20 cellular contexts compared by ENCODE assay signal in the genomic region with DNA sequence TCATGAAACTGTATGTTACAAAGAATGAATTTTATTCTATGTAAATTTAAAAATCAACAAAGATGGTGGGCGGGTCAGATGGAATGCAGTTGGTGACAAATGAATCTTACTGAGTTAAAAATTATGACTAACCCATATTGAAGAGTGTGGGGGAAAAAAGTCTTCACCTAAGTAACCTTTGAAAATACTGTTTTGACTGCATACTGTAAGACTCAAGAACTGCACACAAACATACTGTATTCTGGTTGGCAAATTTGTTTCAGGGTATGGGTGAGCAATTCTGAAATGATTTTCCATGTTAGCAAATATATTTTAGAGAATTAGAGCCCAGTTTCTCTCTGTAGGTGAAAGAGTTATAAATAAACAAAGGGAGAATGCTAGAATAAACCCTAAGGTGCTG.
DNase-seq lines count a peak whose midpoint lies in the region; ATAC-seq lines count a peak whose summit lies in the region.
"Had no signal": no experiment of that assay in that cellular context is flagged by ENCODE, and none has a peak within 500 bp of the region (broad histone marks: within the 10 kb centered on the region; RNA-seq: fewer than 3 reads in every experiment).

No MANE protein-coding gene starts in this region.

- POLR2A ChIA-PET in activated CD4-positive, alpha-beta memory T cell treated with anti-CD3 and anti-CD28 coated beads for 36 hours (lab: Charles Lee), result no interaction called here
- POLR2A ChIA-PET in activated CD4-positive, alpha-beta memory T cell treated with anti-CD3 and anti-CD28 coated beads, Interleukin-2, amount 10 ng/mL, durations not matched to agents 7 days and 5 days (lab: Charles Lee), result no interaction called here

- H3K9me3 Mint-ChIP-seq in activated CD4-positive, alpha-beta memory T cell treated with anti-CD3 and anti-CD28 coated beads for 36 hours, result peaks cover 19% of the 10 kb centered on the region
- peaks cover 13% of the 10 kb centered on the region for H3K9me3 Mint-ChIP-seq in activated CD4-positive, alpha-beta memory T cell treated with anti-CD3 and anti-CD28 coated beads, Interleukin-2, amount 10 ng/mL, durations not matched to agents 7 days and 5 days
- H3K9me3 Mint-ChIP-seq in activated naive CD4-positive, alpha-beta T cell treated with anti-CD3 and anti-CD28 coated beads, Interleukin-2, amount 50 U/mL, for 72 hours, result peaks cover 4 to 10% of the 10 kb centered on the region in 2 donors
- peaks cover 13% of the 10 kb centered on the region for H3K9me3 Mint-ChIP-seq in activated T-helper 1 cell treated with anti-CD3 and anti-CD28 coated beads, Interleukin-12 subunit alpha, Interleukin-12 subunit beta, Interleukin-2, Interleukin-4 antibody, amounts not matched to agents 30 ng/mL and 10 ng/mL and 1 ng/mL, durations not matched to agents 14 hours and 24 hours and 36 hours
- H3K9me3 Mint-ChIP-seq in stimulated activated effector memory CD8-positive, alpha-beta T cell treated with anti-CD3 and anti-CD28 coated beads, Interleukin-12 subunit alpha, Interleukin-12 subunit beta, amount 100 ng/mL, for 72 hours, result peaks cover 10% of the 10 kb centered on the region

- intact Hi-C loops in activated CD4-positive, alpha-beta memory T cell treated with anti-CD3 and anti-CD28 coated beads for 36 hours (cut with micrococcal nuclease), result loop anchor here (1.0 kb wide), 1 partner anchor 11 kb away; no protein-coding TSS in a partner anchor
- intact Hi-C loops in activated T-helper 1 cell treated with anti-CD3 and anti-CD28 coated beads, Interleukin-12 subunit alpha, Interleukin-12 subunit beta, Interleukin-2, Interleukin-4 antibody, amounts not matched to agents 30 ng/mL and 10 ng/mL and 1 ng/mL, durations not matched to agents 14 hours and 24 hours and 36 hours (cut with micrococcal nuclease), result loop anchor here (1.0 kb wide), 1 partner anchor 13 kb away; no protein-coding TSS in a partner anchor

- H3K36me3 Mint-ChIP-seq in activated CD4-positive, alpha-beta memory T cell treated with anti-CD3 and anti-CD28 coated beads for 36 hours, result peaks cover 50% of the 10 kb centered on the region
- H3K36me3 Mint-ChIP-seq in activated CD4-positive, alpha-beta memory T cell treated with anti-CD3 and anti-CD28 coated beads, Interleukin-2, amount 10 ng/mL, durations not matched to agents 7 days and 5 days (ENCODE audit: low read depth), result peaks cover 38% of the 10 kb centered on the region
- H3K36me3 Mint-ChIP-seq in activated naive CD4-positive, alpha-beta T cell treated with anti-CD3 and anti-CD28 coated beads, Interleukin-2, amount 50 U/mL, for 72 hours, result peaks cover 30 to 49% of the 10 kb centered on the region in 2 donors
- H3K36me3 Mint-ChIP-seq in activated T-helper 1 cell treated with anti-CD3 and anti-CD28 coated beads, Interleukin-12 subunit alpha, Interleukin-12 subunit beta, Interleukin-2, Interleukin-4 antibody, amounts not matched to agents 30 ng/mL and 10 ng/mL and 1 ng/mL, durations not matched to agents 14 hours and 24 hours and 36 hours (ENCODE audit: low read depth), result peaks cover 22% of the 10 kb centered on the region
- H3K36me3 Mint-ChIP-seq in stimulated activated effector memory CD8-positive, alpha-beta T cell treated with anti-CD3 and anti-CD28 coated beads, Interleukin-12 subunit alpha, Interleukin-12 subunit beta, amount 100 ng/mL, for 72 hours, result peaks cover 14% of the 10 kb centered on the region

- CTCF ChIA-PET in activated CD4-positive, alpha-beta memory T cell treated with anti-CD3 and anti-CD28 coated beads for 36 hours (lab: Charles Lee), result no interaction called here
- CTCF ChIA-PET in activated CD4-positive, alpha-beta memory T cell treated with anti-CD3 and anti-CD28 coated beads, Interleukin-2, amount 10 ng/mL, durations not matched to agents 7 days and 5 days (lab: Charles Lee), result interaction anchor here (1.3 kb wide), 1 partner anchor 27 kb away, joined by 3 read pairs; no protein-coding TSS in a partner anchor

- no peaks in the 10 kb centered on the region for H3K27me3 Mint-ChIP-seq in activated CD4-positive, alpha-beta memory T cell treated with anti-CD3 and anti-CD28 coated beads for 36 hours
- no peaks in the 10 kb centered on the region for H3K27me3 Mint-ChIP-seq in activated CD4-positive, alpha-beta memory T cell treated with anti-CD3 and anti-CD28 coated beads, Interleukin-2, amount 10 ng/mL, durations not matched to agents 7 days and 5 days
- H3K27me3 Mint-ChIP-seq in activated T-helper 1 cell treated with anti-CD3 and anti-CD28 coated beads, Interleukin-12 subunit alpha, Interleukin-12 subunit beta, Interleukin-2, Interleukin-4 antibody, amounts not matched to agents 30 ng/mL and 10 ng/mL and 1 ng/mL, durations not matched to agents 14 hours and 24 hours and 36 hours (ENCODE audit: insufficient read depth), result no peaks in the 10 kb centered on the region
- H3K27me3 Mint-ChIP-seq: CD4-positive, alpha-beta T cell; IgD-negative memory B cell had no signal

- no peak overlapping the region for H3K4me3 Mint-ChIP-seq in activated CD4-positive, alpha-beta memory T cell treated with anti-CD3 and anti-CD28 coated beads for 36 hours
- H3K4me3 Mint-ChIP-seq in activated CD4-positive, alpha-beta memory T cell treated with anti-CD3 and anti-CD28 coated beads, Interleukin-2, amount 10 ng/mL, durations not matched to agents 7 days and 5 days, result no peak overlapping the region
- H3K4me3 Mint-ChIP-seq in activated T-helper 1 cell treated with anti-CD3 and anti-CD28 coated beads, Interleukin-12 subunit alpha, Interleukin-12 subunit beta, Interleukin-2, Interleukin-4 antibody, amounts not matched to agents 30 ng/mL and 10 ng/mL and 1 ng/mL, durations not matched to agents 14 hours and 24 hours and 36 hours, result no peak overlapping the region
- H3K4me3 Mint-ChIP-seq in stimulated activated effector memory CD8-positive, alpha-beta T cell treated with anti-CD3 and anti-CD28 coated beads, Interleukin-12 subunit alpha, Interleukin-12 subunit beta, amount 100 ng/mL, for 72 hours, result no peak overlapping the region
- H3K4me3 Mint-ChIP-seq: CD4-positive, alpha-beta T cell; IgD-negative memory B cell had no signal

- DNase-seq in activated CD4-positive, alpha-beta memory T cell treated with anti-CD3 and anti-CD28 coated beads for 36 hours, result peak; percentile 17
- no peak for DNase-seq in activated CD4-positive, alpha-beta memory T cell treated with anti-CD3 and anti-CD28 coated beads, Interleukin-2, amount 10 ng/mL, durations not matched to agents 7 days and 5 days
- DNase-seq in activated naive CD4-positive, alpha-beta T cell treated with anti-CD3 and anti-CD28 coated beads, Interleukin-2, amount 50 U/mL, for 72 hours (ENCODE audit: low spot score in 2 of 2), result no peak
- DNase-seq in activated naive CD4-positive, alpha-beta T cell treated with anti-CD3 and anti-CD28 coated beads, Interleukin-2, amount 50 U/mL, for 16 hours, result no peak
- no peak for DNase-seq in activated T-helper 1 cell treated with anti-CD3 and anti-CD28 coated beads, Interleukin-12 subunit alpha, Interleukin-12 subunit beta, Interleukin-2, Interleukin-4 antibody, amounts not matched to agents 30 ng/mL and 10 ng/mL and 1 ng/mL, durations not matched to agents 14 hours and 24 hours and 36 hours (ENCODE audit: low spot score)
- no peak for DNase-seq in stimulated activated effector memory CD8-positive, alpha-beta T cell treated with anti-CD3 and anti-CD28 coated beads, Interleukin-12 subunit alpha, Interleukin-12 subunit beta, amount 100 ng/mL, for 72 hours (ENCODE audit: low spot score in 2 of 2)
- no peak for DNase-seq in activated CD4-positive, alpha-beta T cell treated with anti-CD3 and anti-CD28 coated beads, Interleukin-2, amount 50 U/mL, for 4 hours
- DNase-seq in HuH-7 (ENCODE audit: low spot score), result no peak
- DNase-seq: CD4-positive, alpha-beta T cell; COR-L47; NCI-H1092; NCI-H1417 treated with DMSO at 0.1 percent for 48 hours; NCI-H187; NCI-H2081 treated with DMSO at 0.1 percent for 48 hours; NCI-H2171; NCI-H510A; NCI-H69; RPMI8226; SHP77 had no signal

- peaks cover 22% of the 10 kb centered on the region for H3K4me1 Mint-ChIP-seq in activated CD4-positive, alpha-beta memory T cell treated with anti-CD3 and anti-CD28 coated beads for 36 hours (ENCODE audit: low read depth)
- peaks cover 5% of the 10 kb centered on the region for H3K4me1 Mint-ChIP-seq in activated CD4-positive, alpha-beta memory T cell treated with anti-CD3 and anti-CD28 coated beads, Interleukin-2, amount 10 ng/mL, durations not matched to agents 7 days and 5 days
- H3K4me1 Mint-ChIP-seq in activated T-helper 1 cell treated with anti-CD3 and anti-CD28 coated beads, Interleukin-12 subunit alpha, Interleukin-12 subunit beta, Interleukin-2, Interleukin-4 antibody, amounts not matched to agents 30 ng/mL and 10 ng/mL and 1 ng/mL, durations not matched to agents 14 hours and 24 hours and 36 hours (ENCODE audit: low read depth), result peaks cover 16% of the 10 kb centered on the region
- peaks cover 12% of the 10 kb centered on the region for H3K4me1 Mint-ChIP-seq in stimulated activated effector memory CD8-positive, alpha-beta T cell treated with anti-CD3 and anti-CD28 coated beads, Interleukin-12 subunit alpha, Interleukin-12 subunit beta, amount 100 ng/mL, for 72 hours

- no peak overlapping the region for H3K27ac Mint-ChIP-seq in activated CD4-positive, alpha-beta memory T cell treated with anti-CD3 and anti-CD28 coated beads for 36 hours
- no peak overlapping the region for H3K27ac Mint-ChIP-seq in activated CD4-positive, alpha-beta memory T cell treated with anti-CD3 and anti-CD28 coated beads, Interleukin-2, amount 10 ng/mL, durations not matched to agents 7 days and 5 days
- H3K27ac Mint-ChIP-seq in activated naive CD4-positive, alpha-beta T cell treated with anti-CD3 and anti-CD28 coated beads, Interleukin-2, amount 50 U/mL, for 72 hours, result peak overlapping the region in 1 of 2 donors; percentile 42
- peak overlapping the region; percentile 59 for H3K27ac Mint-ChIP-seq in activated T-helper 1 cell treated with anti-CD3 and anti-CD28 coated beads, Interleukin-12 subunit alpha, Interleukin-12 subunit beta, Interleukin-2, Interleukin-4 antibody, amounts not matched to agents 30 ng/mL and 10 ng/mL and 1 ng/mL, durations not matched to agents 14 hours and 24 hours and 36 hours
- H3K27ac Mint-ChIP-seq in stimulated activated effector memory CD8-positive, alpha-beta T cell treated with anti-CD3 and anti-CD28 coated beads, Interleukin-12 subunit alpha, Interleukin-12 subunit beta, amount 100 ng/mL, for 72 hours, result no peak overlapping the region
- H3K27ac Mint-ChIP-seq: CD4-positive, alpha-beta T cell; IgD-negative memory B cell had no signal

- ATAC-seq in activated naive CD4-positive, alpha-beta T cell treated with anti-CD3 and anti-CD28 coated beads, Interleukin-2, amount 50 U/mL, for 72 hours, result peak; percentile 95 to 97
- ATAC-seq in stimulated activated effector memory CD8-positive, alpha-beta T cell treated with anti-CD3 and anti-CD28 coated beads, Interleukin-12 subunit alpha, Interleukin-12 subunit beta, amount 100 ng/mL, for 72 hours, result peak; percentile 94
